Comparison of ENCODE assay signal across 16 cellular contexts in genomic region chr16:27382187-27382855, GRCh38. TPM values are rescaled to one million over a fixed set of nuclear protein-coding genes. Genes with fewer than 3 reads are reported as not detected.
A peak's percentile ranks its signal among the peaks of the same experiment; 100 is the strongest.
DNase-seq lines count a peak whose midpoint lies in the region; ATAC-seq, FAIRE-seq and TF ChIP-seq lines count a peak whose summit lies in the region.
"Had no signal": no experiment of that assay in that cellular context is flagged by ENCODE, and none has a peak within 500 bp of the region (broad histone marks: within the 10 kb centered on the region; RNA-seq: fewer than 3 reads in every experiment).

No MANE protein-coding gene starts in this region.

- H3K4me2 ChIP-seq in HepG2 (ENCODE audit: low read depth, low read length): no peak overlapping the region
- H3K4me2 ChIP-seq: KMS-11 had no signal

- TF ChIP-seq POLR2A in HepG2 (IDR thresholded peaks at IDR 0.05; ENCODE audit: insufficient read depth in 1 of 2, low read depth in 2 of 2, low read length in 2 of 2) (no peak), right lobe of liver (IDR thresholded peaks at IDR 0.05) (no peak)

- BruUV-seq in HepG2 (replicated peaks; lab: Mats Ljungman, UMichigan): no TSS peak

- no peaks in the 10 kb centered on the region for H3K9me3 ChIP-seq in HepG2 (ENCODE audit: low read length)
- no peaks in the 10 kb centered on the region for H3K9me3 ChIP-seq in right lobe of liver
- H3K9me3 ChIP-seq: esophagus squamous epithelium, sigmoid colon had no signal

- H3K4me1 ChIP-seq in HepG2 (ENCODE audit: insufficient read depth, low read length) (peaks cover 6% of the 10 kb centered on the region), right lobe of liver (no peaks in the 10 kb centered on the region)
- H3K4me1 ChIP-seq: esophagus squamous epithelium, sigmoid colon had no signal

- ATAC-seq in HepG2 (no peak), right lobe of liver (no peak), HG02973 (IDR thresholded peaks at IDR 0.05; ENCODE audit: unreplicated experiment) (no peak)
- ATAC-seq: left ventricle myocardium superior had no signal

- POLR2A ChIA-PET in HepG2 (lab: Yijun Ruan, JAX): no interaction called here

- no peaks in the 10 kb centered on the region for H3K36me3 ChIP-seq in HepG2 (replicated peaks in 1 of 2; ENCODE audit: control insufficient read depth in 1 of 2, insufficient read depth in 2 of 2, low read length in 2 of 2)
- no peaks in the 10 kb centered on the region for H3K36me3 ChIP-seq in right lobe of liver
- H3K36me3 ChIP-seq: esophagus squamous epithelium, sigmoid colon had no signal

- 39% methylated on average over 7 of the region's 7 CpGs for WGBS in HepG2 (ENCODE audit: low lambda C conversion rate)
- 62% methylated on average over 6 of the region's 7 CpGs for WGBS in right lobe of liver (ENCODE audit: insufficient coverage, low coverage, low lambda C conversion rate, missing lambda C conversion rate)

- H3K27ac ChIP-seq in HepG2 (ENCODE audit: extremely low read length, insufficient read depth, low read length) (no peak overlapping the region), right lobe of liver (no peak overlapping the region)
- H3K27ac ChIP-seq: esophagus squamous epithelium, KMS-11, sigmoid colon had no signal

- peaks cover 3 to 37% of the 10 kb centered on the region in 2 experiments; a peak in 3 of 5 replicates for H3K27me3 ChIP-seq in HepG2 (ENCODE audit: control insufficient read depth in 1 of 2, insufficient read depth in 2 of 2, low read length in 2 of 2)
- no peaks in the 10 kb centered on the region for H3K27me3 ChIP-seq in right lobe of liver
- H3K27me3 ChIP-seq: esophagus squamous epithelium, sigmoid colon had no signal

- CTCF ChIA-PET in HepG2 (lab: Yijun Ruan, JAX; ENCODE audit: low intra/inter-chr PET ratio, low total read pairs): no interaction called here

- no peaks in the 10 kb centered on the region for H3K79me2 ChIP-seq in HepG2 (ENCODE audit: insufficient read depth, low read length)

- FAIRE-seq in HepG2 (lab: Jason Lieb, UNC): no peak

- no peak for TF ChIP-seq EP300 in HepG2 (IDR thresholded peaks at IDR 0.05; ENCODE audit: low read depth in 2 of 2, low read length in 2 of 2)
- no peak for TF ChIP-seq EP300 in HepG2 (CRISPR knock-in tag; IDR thresholded peaks at IDR 0.05; ENCODE audit: borderline replicate concordance)

- intact Hi-C loops in HepG2 (cut with micrococcal nuclease; ENCODE audit: unreplicated experiment) (no loop called here), right lobe of liver (cut with DNase I) (no loop called here)

- H2AFZ ChIP-seq in HepG2 (ENCODE audit: low read length): no peak overlapping the region

- H3K9ac ChIP-seq in HepG2 (ENCODE audit: insufficient read depth, low read depth, low read length): no peak overlapping the region
- H3K9ac ChIP-seq: KMS-11 had no signal

- H3K4me3 ChIP-seq in HepG2 (replicated peaks in 1 of 3; ENCODE audit: insufficient read depth in 1 of 3, low read depth in 2 of 3, low read length in 3 of 3) (no peak overlapping the region), right lobe of liver (no peak overlapping the region)
- H3K4me3 ChIP-seq: esophagus squamous epithelium, sigmoid colon had no signal

- TF ChIP-seq CTCF in HepG2 (CRISPR knock-in tag; IDR thresholded peaks at IDR 0.05) (no peak), right lobe of liver (IDR thresholded peaks at IDR 0.05) (no peak)

- H4K20me1 ChIP-seq in HepG2 (ENCODE audit: insufficient read depth, low read length): no peaks in the 10 kb centered on the region

- in situ Hi-C loops in HepG2 (cut with HindIII; ENCODE audit: extremely low pct_ligation_motif_present, low pct_unique_long_range_greater_than_20kb): no loop called here

- TF ChIP-seq RAD21 in HepG2 (CRISPR knock-in tag; IDR thresholded peaks at IDR 0.05): no peak

- DNase-seq in HepG2 (ENCODE audit: low spot score) (no peak), right lobe of liver (no peak), RPMI8226 (peak; percentile 75), islet precursor cell (peak; percentile 47), OCI-M1 (lab: John Stamatoyannopoulos, UW) (no peak), NCI-H226 (no peak)
- DNase-seq: activated effector memory CD4-positive, alpha-beta T cell treated with Interleukin-2 at 50 U/mL for 16 hours; effector CD4-positive, alpha-beta T cell; esophagus squamous epithelium; left ventricle myocardium superior; NCI-H1105 treated with DMSO at 0.1 percent for 48 hours; NCI-H2171; sigmoid colon had no signal

TF ChIP-seq in HepG2, 621 proteins besides CTCF, POLR2A, EP300 and RAD21:
- TF ChIP-seq JUNB (CRISPR knock-in tag; IDR thresholded peaks at IDR 0.05; ENCODE audit: borderline replicate concordance) (no peak), ATF7 (IDR thresholded peaks at IDR 0.05) (peak; percentile 67; the same call in 1 of the 2 replicates), ATF7 (CRISPR knock-in tag; IDR thresholded peaks at IDR 0.05) (no peak), CREB1 (IDR thresholded peaks at IDR 0.05) (peak; percentile 96), CREB1 (CRISPR knock-in tag; IDR thresholded peaks at IDR 0.05) (no peak)

RNA-seq across cellular contexts. Expression of gene IL21R, which starts 19.7 kb away (rescaled TPM):
- total RNA-seq in HepG2 (2016; rRNA removed; fragmentation: Illumina TruSeq; extraction: Trizol): 0.17 and 0.64 TPM in 2 replicates
- total RNA-seq in HepG2 (2016; cell fraction: cytosol; rRNA removed; fragmentation: Illumina TruSeq; extraction: Trizol; ENCODE audit: low read depth): not detected in 2 replicates
- total RNA-seq in HepG2 (2016; cell fraction: insoluble cytoplasmic fraction; rRNA removed; fragmentation: Illumina TruSeq; extraction: Trizol): 0.22 and 0.43 TPM in 2 replicates
- total RNA-seq in HepG2 (2016; cell fraction: membrane; rRNA removed; fragmentation: Illumina TruSeq; extraction: Trizol): 0.22 and 0.45 TPM in 2 replicates
- total RNA-seq in HepG2 (2016; cell fraction: nucleus; rRNA removed; fragmentation: Illumina TruSeq; extraction: Trizol): 0.28 and 0.40 TPM in 2 replicates
- 0.49 and 1.6 TPM in 2 replicates for polyA plus RNA-seq in HepG2 (2011; rRNA removed)
- 0.62 and 1.4 TPM in 2 replicates for polyA plus RNA-seq in HepG2 (2011; cell fraction: cytosol; rRNA removed)
- polyA plus RNA-seq in HepG2 (2011; cell fraction: nucleus; rRNA removed): 0.34 and 1.6 TPM in 2 replicates
- polyA plus RNA-seq in HepG2 (2012): 1.1 and 2.8 TPM in 2 replicates
- 0.07 and 0.09 TPM in 2 replicates for polyA plus RNA-seq in HepG2 (2016; cell fraction: cytosol; fragmentation: Illumina TruSeq; extraction: Trizol; ENCODE audit: low read depth)
- 0.14 and 0.21 TPM in 2 replicates for polyA plus RNA-seq in HepG2 (2016; cell fraction: insoluble cytoplasmic fraction; fragmentation: Illumina TruSeq; extraction: Trizol; ENCODE audit: low read depth)
- 0.06 and 0.12 TPM in 2 replicates for polyA plus RNA-seq in HepG2 (2016; cell fraction: membrane; fragmentation: Illumina TruSeq; extraction: Trizol; ENCODE audit: low read depth)
- polyA plus RNA-seq in HepG2 (2016; cell fraction: nucleus; fragmentation: Illumina TruSeq; extraction: Trizol; ENCODE audit: insufficient read depth, low read depth): 0.35 and 0.56 TPM in 2 replicates
- polyA minus RNA-seq in HepG2 (2011; rRNA and poly(A)+ RNA removed; ENCODE audit: low replicate concordance): 0.56 and 3.1 TPM in 2 replicates
- polyA minus RNA-seq in HepG2 (2011; cell fraction: cytosol; rRNA and poly(A)+ RNA removed): 0.88 and 1.1 TPM in 2 replicates
- 0.26 and 0.87 TPM in 2 replicates for polyA minus RNA-seq in HepG2 (2011; cell fraction: nucleus; rRNA and poly(A)+ RNA removed)
- total RNA-seq in right lobe of liver: 1 to 10 TPM in 1 of 6 experiments, under 1 TPM in 5; 0.09 to 1.3 (median 0.31) TPM
- total RNA-seq: G401 had no signal

Comparison
In these comparisons a context has a peak if more than half of its experiments do, and no peak if none do; other contexts are left out.
1. DNase-seq: peak in RPMI8226 (single experiment) and islet precursor cell (single experiment); none in HepG2 (single experiment), right lobe of liver (0 of 3), OCI-M1 (single experiment) and NCI-H226 (single experiment).